ENCODE assay signal across 16 cellular contexts in genomic region chr12:52499836-52500560, GRCh38. TPM values are rescaled to one million over a fixed set of nuclear protein-coding genes. Genes with fewer than 3 reads are reported as not detected.
"Had no signal": no experiment of that assay in that cellular context is flagged by ENCODE, and none has a peak within 500 bp of the region (broad histone marks: within the 10 kb centered on the region; RNA-seq: fewer than 3 reads in every experiment).

No MANE protein-coding gene starts in this region.

- FAIRE-seq: colon, endothelial cell of umbilical vein had no signal

- H3K4me1 Mint-ChIP-seq: activated naive CD4-positive, alpha-beta T cell treated with anti-CD3 and anti-CD28 coated beads, Interleukin-2, amount 10 ng/mL, durations not matched to agents 7 days and 5 days had no signal

- H3K36me3 Mint-ChIP-seq: activated naive CD4-positive, alpha-beta T cell treated with anti-CD3 and anti-CD28 coated beads, Interleukin-2, amount 10 ng/mL, durations not matched to agents 7 days and 5 days; type B pancreatic cell had no signal

- H3K9me3 ChIP-seq: adrenal gland, mucosa of descending colon, prostate gland, right lobe of liver had no signal

- H3K4me1 ChIP-seq: adrenal gland, prostate gland, right lobe of liver had no signal

- H3K4me3 ChIP-seq: adrenal gland, mucosa of descending colon, prostate gland, right lobe of liver, SK-N-MC had no signal

- H3K9me3 Mint-ChIP-seq: activated naive CD4-positive, alpha-beta T cell treated with anti-CD3 and anti-CD28 coated beads, Interleukin-2, amount 10 ng/mL, durations not matched to agents 7 days and 5 days; activated T-helper 2 cell treated with anti-CD3 and anti-CD28 coated beads, Interferon-gamma antibody, Interleukin-2, Interleukin-4, amounts not matched to agents 10 μg/mL and 5 μg/mL and 100 μg/mL, durations not matched to agents 14 hours and 24 hours and 36 hours; natural killer cell had no signal

- ATAC-seq: mucosa of descending colon, natural killer cell, right lobe of liver had no signal

- H3K27me3 ChIP-seq: adrenal gland, right lobe of liver had no signal

- H3K27ac ChIP-seq: adrenal gland, prostate gland, right lobe of liver, SK-N-MC had no signal

- H3K27ac Mint-ChIP-seq: activated naive CD4-positive, alpha-beta T cell treated with anti-CD3 and anti-CD28 coated beads, Interleukin-2, amount 10 ng/mL, durations not matched to agents 7 days and 5 days; activated T-helper 2 cell treated with anti-CD3 and anti-CD28 coated beads, Interferon-gamma antibody, Interleukin-2, Interleukin-4, amounts not matched to agents 10 μg/mL and 5 μg/mL and 100 μg/mL, durations not matched to agents 14 hours and 24 hours and 36 hours; natural killer cell; type B pancreatic cell had no signal

- H3K36me3 ChIP-seq: adrenal gland, prostate gland, right lobe of liver had no signal

- H3K4me3 Mint-ChIP-seq: activated naive CD4-positive, alpha-beta T cell treated with anti-CD3 and anti-CD28 coated beads, Interleukin-2, amount 10 ng/mL, durations not matched to agents 7 days and 5 days; natural killer cell; type B pancreatic cell had no signal

- DNase-seq: activated CD4-positive, alpha-beta T cell treated with anti-CD3 and anti-CD28 coated beads for 4 hours; activated naive CD4-positive, alpha-beta T cell treated with anti-CD3 and anti-CD28 coated beads, Interleukin-2, amount 10 ng/mL, durations not matched to agents 7 days and 5 days; adrenal gland; mucosa of descending colon; natural killer cell; right lobe of liver; stimulated activated CD4-positive, alpha-beta T cell treated with anti-CD3 and anti-CD28 coated beads, Interleukin-12 subunit alpha, Interleukin-12 subunit beta, amount 100 ng/mL, for 4 hours; stimulated activated naive CD4-positive, alpha-beta T cell; substantia nigra; T-helper 1 cell had no signal

RNA-seq across cellular contexts. Expression of gene KRT6A, which starts 6.9 kb away (rescaled TPM):
- total RNA-seq: activated T-helper 2 cell treated with anti-CD3 and anti-CD28 coated beads, Interferon-gamma antibody, Interleukin-2, Interleukin-4, amounts not matched to agents 10 μg/mL and 5 μg/mL and 100 μg/mL, durations not matched to agents 14 hours and 24 hours and 36 hours; natural killer cell had no signal
- polyA plus RNA-seq: endothelial cell of umbilical vein had no signal

RNA-seq across cellular contexts. Expression of gene KRT5, which starts 20.2 kb away (rescaled TPM):
- total RNA-seq: activated T-helper 2 cell treated with anti-CD3 and anti-CD28 coated beads, Interferon-gamma antibody, Interleukin-2, Interleukin-4, amounts not matched to agents 10 μg/mL and 5 μg/mL and 100 μg/mL, durations not matched to agents 14 hours and 24 hours and 36 hours had no signal

RNA-seq across cellular contexts. Expression of gene KRT6C, which starts 26.4 kb away (rescaled TPM):
- total RNA-seq: activated T-helper 2 cell treated with anti-CD3 and anti-CD28 coated beads, Interferon-gamma antibody, Interleukin-2, Interleukin-4, amounts not matched to agents 10 μg/mL and 5 μg/mL and 100 μg/mL, durations not matched to agents 14 hours and 24 hours and 36 hours; endothelial cell of umbilical vein; natural killer cell; prostate gland had no signal
- polyA plus RNA-seq: endothelial cell of umbilical vein had no signal

RNA-seq across cellular contexts. Expression of gene KRT6B, which starts 48.1 kb away (rescaled TPM):
- total RNA-seq: activated T-helper 2 cell treated with anti-CD3 and anti-CD28 coated beads, Interferon-gamma antibody, Interleukin-2, Interleukin-4, amounts not matched to agents 10 μg/mL and 5 μg/mL and 100 μg/mL, durations not matched to agents 14 hours and 24 hours and 36 hours; endothelial cell of umbilical vein; mucosa of descending colon; natural killer cell had no signal

RNA-seq across cellular contexts. Expression of gene KRT71, which starts 52.9 kb away (rescaled TPM):
- total RNA-seq: activated T-helper 2 cell treated with anti-CD3 and anti-CD28 coated beads, Interferon-gamma antibody, Interleukin-2, Interleukin-4, amounts not matched to agents 10 μg/mL and 5 μg/mL and 100 μg/mL, durations not matched to agents 14 hours and 24 hours and 36 hours; adrenal gland; endothelial cell of umbilical vein; mucosa of descending colon; natural killer cell; prostate gland; right lobe of liver had no signal
- polyA plus RNA-seq: adrenal gland, endothelial cell of umbilical vein had no signal
